ENCODE assay signal across 8 cellular contexts in genomic region chr13:30865131-30866009, GRCh38. TPM values are rescaled to one million over a fixed set of nuclear protein-coding genes. Genes with fewer than 3 reads are reported as not detected.
DNase-seq lines count a peak whose midpoint lies in the region; ATAC-seq and TF ChIP-seq lines count a peak whose summit lies in the region.

No MANE protein-coding gene starts in this region.

- H3K9me3 ChIP-seq in SJCRH30 (replicated peaks) = no peaks in the 10 kb centered on the region
- H3K9me3 ChIP-seq in osteoblast (ENCODE audit: low read depth, low read length) = no peaks in the 10 kb centered on the region
- no peaks in the 10 kb centered on the region for H3K9me3 ChIP-seq in thyroid gland

- peak overlapping the region; percentile 66 for H3K4me3 ChIP-seq in SJCRH30
- peak overlapping the region; percentile 52 for H3K4me3 ChIP-seq in osteoblast (ENCODE audit: insufficient read depth, low read length)
- H3K4me3 ChIP-seq in thyroid gland (replicated peaks in 1 of 3) = no peak overlapping the region

- peak; percentile 72 for ATAC-seq in GM21737 (IDR thresholded peaks at IDR 0.05; ENCODE audit: unreplicated experiment)
- ATAC-seq in activated naive CD4-positive, alpha-beta T cell treated with anti-CD3 and anti-CD28 coated beads, Interleukin-2, amount 50 U/mL, for 72 hours = peak; percentile 84 to 86

- peak; percentile 99 for TF ChIP-seq CTCF in osteoblast (IDR thresholded peaks at IDR 0.05; ENCODE audit: extremely low read depth, low read depth, low read length)
- peak; percentile 61 to 95 (median 92) for TF ChIP-seq CTCF in thyroid gland (IDR thresholded peaks at IDR 0.05)

- H3K27ac Mint-ChIP-seq in activated naive CD4-positive, alpha-beta T cell treated with anti-CD3 and anti-CD28 coated beads, Interleukin-2, amount 50 U/mL, for 72 hours = peak overlapping the region in 1 of 2 donors; percentile 44

- H3K27ac ChIP-seq in SJCRH30 (peak overlapping the region; percentile 88), osteoblast (ENCODE audit: low read depth, low read length) (peak overlapping the region; percentile 96), thyroid gland (peak overlapping the region; percentile 8 to 84 (median 82))

- H3K36me3 ChIP-seq in SJCRH30 (peaks cover 37% of the 10 kb centered on the region), osteoblast (ENCODE audit: insufficient read depth, low read length) (no peaks in the 10 kb centered on the region), thyroid gland (no peaks in the 10 kb centered on the region)

- no peaks in the 10 kb centered on the region for H4K20me1 ChIP-seq in osteoblast (ENCODE audit: insufficient read depth, low read length)

- H3K4me1 ChIP-seq in SJCRH30 = peaks cover 44% of the 10 kb centered on the region
- H3K4me1 ChIP-seq in osteoblast (ENCODE audit: insufficient read depth, low read length) = peaks cover 67% of the 10 kb centered on the region
- H3K4me1 ChIP-seq in thyroid gland = peaks cover 17 to 34% of the 10 kb centered on the region in 2 donors

- peak overlapping the region; percentile 75 for H3K4me2 ChIP-seq in osteoblast (ENCODE audit: insufficient read depth, low read length)

- DNase-seq in DMS 273 (lab: John Stamatoyannopoulos, UW; ENCODE audit: unreplicated experiment) = peak; percentile 87
- DNase-seq in M059J (ENCODE audit: low read depth) = peak; percentile 87
- DNase-seq in SJCRH30 = peak; percentile 91 to 97
- peak in 1 of 2 donors; percentile 47 for DNase-seq in activated naive CD4-positive, alpha-beta T cell treated with anti-CD3 and anti-CD28 coated beads, Interleukin-2, amount 50 U/mL, for 72 hours (ENCODE audit: low spot score in 2 of 2)
- DNase-seq in head of caudate nucleus = peak; percentile 68 to 93 (median 80)
- DNase-seq in osteoblast (ENCODE audit: insufficient read length, low spot score, missing footprints) = peak; percentile 87
- DNase-seq in thyroid gland = peak; percentile 78 to 84

- intact Hi-C loops in head of caudate nucleus (cut with DNase I) (no loop called here), thyroid gland (cut with DNase I) (loop anchor here (10.0 kb wide), 1 partner anchor 61 kb away; no protein-coding TSS in a partner anchor)

- WGBS in thyroid gland, 2 donors = 26 to 31% methylated on average over 17 of the region's 17 CpGs

- H3K27me3 ChIP-seq in SJCRH30 (no peaks in the 10 kb centered on the region), osteoblast (ENCODE audit: insufficient read depth, low read length) (no peaks in the 10 kb centered on the region), thyroid gland (no peaks in the 10 kb centered on the region)

- H3K36me3 Mint-ChIP-seq in activated naive CD4-positive, alpha-beta T cell treated with anti-CD3 and anti-CD28 coated beads, Interleukin-2, amount 50 U/mL, for 72 hours = no peaks in the 10 kb centered on the region

- H3K9me3 Mint-ChIP-seq in activated naive CD4-positive, alpha-beta T cell treated with anti-CD3 and anti-CD28 coated beads, Interleukin-2, amount 50 U/mL, for 72 hours = no peaks in the 10 kb centered on the region

- peak overlapping the region; percentile 16 for H2AFZ ChIP-seq in osteoblast (ENCODE audit: low read length)

- TF ChIP-seq POLR2A in thyroid gland (IDR thresholded peaks at IDR 0.05) = peak in 1 of 2 donors; percentile 28

- no peaks in the 10 kb centered on the region for H3K79me2 ChIP-seq in osteoblast (ENCODE audit: insufficient read depth, low read length)

RNA-seq across cellular contexts. Expression of gene MEDAG, which starts 40.7 kb away (rescaled TPM):
- total RNA-seq in M059J (2014; rRNA removed; shearing (Covaris generic)) = 0.07 and 0.12 TPM in 2 replicates
- total RNA-seq in SJCRH30 (2014; rRNA removed; shearing (Covaris generic)) = 52.1 and 56.1 TPM in 2 replicates
- not detected for total RNA-seq in activated naive CD4-positive, alpha-beta T cell treated with anti-CD3 and anti-CD28 coated beads, Interleukin-2, amount 50 U/mL, for 72 hours
- total RNA-seq in osteoblast = 46.7 and 96.1 TPM in 2 replicates
- total RNA-seq in thyroid gland = 10 to 100 TPM; 15.2 to 99.7 (median 46.0) TPM

Comparison
In these comparisons a context has a peak if more than half of its experiments do, and no peak if none do; other contexts are left out.
1. H3K4me3 ChIP-seq: peak in SJCRH30 (single experiment) and osteoblast (single experiment); none in thyroid gland (0 of 3).
2. RNA of gene MEDAG, which starts 40.7 kb away (total RNA-seq): 15.2 to 99.7 TPM in thyroid gland, 52.1 to 56.1 TPM in SJCRH30 and 46.7 to 96.1 TPM in osteoblast; 0.07 to 0.12 TPM in M059J and not detected in activated naive CD4-positive, alpha-beta T cell treated with anti-CD3 and anti-CD28 coated beads, Interleukin-2, amount 50 U/mL, for 72 hours; every median in the first group is over 10 times any median in the second.
3. Peak in every context shown above with its lines, with median percentiles within 50 percentile points of each other: H3K27ac ChIP-seq.